ENCODE assay signal across 1 cellular context in the genomic region with DNA sequence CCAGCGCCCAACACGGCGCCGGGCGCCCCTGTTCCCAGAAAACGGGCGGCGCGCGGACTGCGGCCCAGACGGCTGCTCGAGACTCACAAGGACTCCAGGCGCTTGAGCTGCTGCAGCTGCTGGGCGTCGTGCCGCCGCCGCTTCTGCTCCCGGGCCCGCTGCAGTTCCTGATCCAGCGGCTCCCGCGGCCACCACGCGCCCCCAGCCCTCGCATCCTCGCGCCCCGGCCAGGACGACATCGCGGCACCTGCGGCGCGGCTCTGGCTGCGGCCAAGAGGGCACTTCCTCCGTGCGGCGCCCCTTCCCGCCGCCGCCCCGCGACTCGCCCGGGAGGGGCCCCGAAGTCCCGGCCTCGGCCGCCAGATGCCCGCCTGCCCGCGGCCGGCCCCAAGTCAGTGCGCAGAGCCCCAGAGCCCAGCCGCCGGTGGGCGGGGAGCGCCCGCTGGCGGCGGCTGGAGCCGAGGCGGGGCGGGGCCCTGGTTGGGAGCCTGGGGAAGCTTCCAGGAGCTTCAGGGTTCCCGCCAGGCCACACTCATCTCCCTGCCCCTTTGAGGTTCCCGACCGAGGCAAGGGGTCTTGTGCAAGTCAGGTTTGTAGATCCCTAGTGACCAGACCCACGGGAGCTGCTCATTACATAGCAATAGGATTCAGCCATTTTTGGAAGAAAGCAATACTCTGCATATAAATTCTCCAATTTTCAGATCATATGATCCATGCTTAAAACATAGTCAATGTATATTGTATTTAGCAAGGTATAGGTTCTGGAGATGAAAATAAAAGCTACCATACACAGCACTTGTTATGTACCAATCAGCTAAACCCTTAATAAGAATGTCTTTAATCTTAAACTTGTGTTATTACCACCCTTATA.
TF ChIP-seq lines count a peak whose summit lies in the region.

No MANE protein-coding gene starts in this region.

TF ChIP-seq in HepG2, 621 proteins besides CTCF, POLR2A, EP300 and RAD21 (continued from another document and continues in another):
- TF ChIP-seq, protein P1, sequence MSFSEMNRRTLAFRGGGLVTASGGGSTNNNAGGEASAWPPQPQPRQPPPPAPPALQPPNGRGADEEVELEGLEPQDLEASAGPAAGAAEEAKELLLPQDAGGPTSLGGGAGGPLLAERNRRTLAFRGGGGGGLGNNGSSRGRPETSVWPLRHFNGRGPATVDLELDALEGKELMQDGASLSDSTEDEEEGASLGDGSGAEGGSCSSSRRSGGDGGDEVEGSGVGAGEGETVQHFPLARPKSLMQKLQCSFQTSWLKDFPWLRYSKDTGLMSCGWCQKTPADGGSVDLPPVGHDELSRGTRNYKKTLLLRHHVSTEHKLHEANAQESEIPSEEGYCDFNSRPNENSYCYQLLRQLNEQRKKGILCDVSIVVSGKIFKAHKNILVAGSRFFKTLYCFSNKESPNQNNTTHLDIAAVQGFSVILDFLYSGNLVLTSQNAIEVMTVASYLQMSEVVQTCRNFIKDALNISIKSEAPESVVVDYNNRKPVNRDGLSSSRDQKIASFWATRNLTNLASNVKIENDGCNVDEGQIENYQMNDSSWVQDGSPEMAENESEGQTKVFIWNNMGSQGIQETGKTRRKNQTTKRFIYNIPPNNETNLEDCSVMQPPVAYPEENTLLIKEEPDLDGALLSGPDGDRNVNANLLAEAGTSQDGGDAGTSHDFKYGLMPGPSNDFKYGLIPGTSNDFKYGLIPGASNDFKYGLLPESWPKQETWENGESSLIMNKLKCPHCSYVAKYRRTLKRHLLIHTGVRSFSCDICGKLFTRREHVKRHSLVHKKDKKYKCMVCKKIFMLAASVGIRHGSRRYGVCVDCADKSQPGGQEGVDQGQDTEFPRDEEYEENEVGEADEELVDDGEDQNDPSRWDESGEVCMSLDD (CRISPR knock-in tag; IDR thresholded peaks at IDR 0.05; ENCODE audit: borderline replicate concordance) = no peak
- TF ChIP-seq ATAD3A (CRISPR knock-in tag; IDR thresholded peaks at IDR 0.05) (no peak), MLLT10 (CRISPR knock-in tag; IDR thresholded peaks at IDR 0.05) (no peak), ZNF792 (CRISPR knock-in tag; IDR thresholded peaks at IDR 0.05) (no peak), ADNP (CRISPR knock-in tag; IDR thresholded peaks at IDR 0.05) (no peak), SMARCE1 (IDR thresholded peaks at IDR 0.05; ENCODE audit: borderline replicate concordance) (no peak), ZNF589 (CRISPR knock-in tag; conservative IDR thresholded peaks at IDR 0.05) (no peak), PHF8 (CRISPR knock-in tag; IDR thresholded peaks at IDR 0.05) (peak; percentile 71), SP4 (CRISPR knock-in tag; IDR thresholded peaks at IDR 0.05) (peak; percentile 45; the same call in 1 of the 2 replicates), HOXA9 (CRISPR knock-in tag; IDR thresholded peaks at IDR 0.05; ENCODE audit: borderline replicate concordance) (no peak), ZNF20 (CRISPR knock-in tag; IDR thresholded peaks at IDR 0.05) (no peak), ZNF556 (CRISPR knock-in tag; IDR thresholded peaks at IDR 0.05; ENCODE audit: borderline replicate concordance) (0 out of 2 replicates have a peak, but pooled peaks have one; percentile 27), ZNF780A (CRISPR knock-in tag; IDR thresholded peaks at IDR 0.05) (no peak), EZH2 (conservative IDR thresholded peaks at IDR 0.05; ENCODE audit: low read depth, low read length) (no peak), ZNF256 (CRISPR knock-in tag; conservative IDR thresholded peaks at IDR 0.05) (no peak), ZNF569 (CRISPR knock-in tag; IDR thresholded peaks at IDR 0.05; ENCODE audit: borderline replicate concordance) (no peak), ZNF777 (CRISPR knock-in tag; IDR thresholded peaks at IDR 0.05) (peak; percentile 80), ARNT (IDR thresholded peaks at IDR 0.05) (no peak), ZNF432 (CRISPR knock-in tag; IDR thresholded peaks at IDR 0.05; ENCODE audit: borderline replicate concordance) (no peak), RXRB (CRISPR knock-in tag; IDR thresholded peaks at IDR 0.05; ENCODE audit: borderline replicate concordance) (no peak), ZNF558 (CRISPR knock-in tag; IDR thresholded peaks at IDR 0.05; ENCODE audit: borderline replicate concordance) (peak; percentile 83; the same call in 1 of the 2 replicates), GPN1 (CRISPR knock-in tag; IDR thresholded peaks at IDR 0.05; ENCODE audit: borderline replicate concordance) (no peak), DNMT1 (CRISPR knock-in tag; IDR thresholded peaks at IDR 0.05) (no peak), ZNF737 (CRISPR knock-in tag; IDR thresholded peaks at IDR 0.05; ENCODE audit: borderline replicate concordance) (no peak), ZNF44 (CRISPR knock-in tag; IDR thresholded peaks at IDR 0.05) (no peak), ZNF207 (IDR thresholded peaks at IDR 0.05; ENCODE audit: borderline replicate concordance) (no peak), SMAD3 (CRISPR knock-in tag; IDR thresholded peaks at IDR 0.05) (no peak), ZNF333 (CRISPR knock-in tag; IDR thresholded peaks at IDR 0.05; ENCODE audit: borderline replicate concordance) (no peak), ZNF446 (CRISPR knock-in tag; IDR thresholded peaks at IDR 0.05) (peak; percentile 55; the same call in 1 of the 2 replicates), ZSCAN29 (CRISPR knock-in tag; conservative IDR thresholded peaks at IDR 0.05) (no peak; the same call in 1 of the 2 replicates), RFX1 (IDR thresholded peaks at IDR 0.05) (no peak), MED8 (CRISPR knock-in tag; IDR thresholded peaks at IDR 0.05; ENCODE audit: insufficient replicate concordance) (no peak)
- TF ChIP-seq, protein P2, sequence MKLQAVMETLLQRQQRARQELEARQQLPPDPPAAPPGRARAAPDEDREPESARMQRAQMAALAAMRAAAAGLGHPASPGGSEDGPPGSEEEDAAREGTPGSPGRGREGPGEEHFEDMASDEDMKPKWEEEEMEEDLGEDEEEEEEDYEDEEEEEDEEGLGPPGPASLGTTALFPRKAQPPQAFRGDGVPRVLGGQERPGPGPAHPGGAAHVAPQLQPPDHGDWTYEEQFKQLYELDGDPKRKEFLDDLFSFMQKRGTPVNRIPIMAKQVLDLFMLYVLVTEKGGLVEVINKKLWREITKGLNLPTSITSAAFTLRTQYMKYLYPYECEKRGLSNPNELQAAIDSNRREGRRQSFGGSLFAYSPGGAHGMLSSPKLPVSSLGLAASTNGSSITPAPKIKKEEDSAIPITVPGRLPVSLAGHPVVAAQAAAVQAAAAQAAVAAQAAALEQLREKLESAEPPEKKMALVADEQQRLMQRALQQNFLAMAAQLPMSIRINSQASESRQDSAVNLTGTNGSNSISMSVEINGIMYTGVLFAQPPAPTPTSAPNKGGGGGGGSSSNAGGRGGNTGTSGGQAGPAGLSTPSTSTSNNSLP (IDR thresholded peaks at IDR 0.05; ENCODE audit: low read depth, low read length) = no peak
- TF ChIP-seq, protein P3, sequence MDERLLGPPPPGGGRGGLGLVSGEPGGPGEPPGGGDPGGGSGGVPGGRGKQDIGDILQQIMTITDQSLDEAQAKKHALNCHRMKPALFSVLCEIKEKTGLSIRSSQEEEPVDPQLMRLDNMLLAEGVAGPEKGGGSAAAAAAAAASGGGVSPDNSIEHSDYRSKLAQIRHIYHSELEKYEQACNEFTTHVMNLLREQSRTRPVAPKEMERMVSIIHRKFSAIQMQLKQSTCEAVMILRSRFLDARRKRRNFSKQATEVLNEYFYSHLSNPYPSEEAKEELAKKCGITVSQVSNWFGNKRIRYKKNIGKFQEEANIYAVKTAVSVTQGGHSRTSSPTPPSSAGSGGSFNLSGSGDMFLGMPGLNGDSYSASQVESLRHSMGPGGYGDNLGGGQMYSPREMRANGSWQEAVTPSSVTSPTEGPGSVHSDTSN (CRISPR knock-in tag; IDR thresholded peaks at IDR 0.05) = no peak
- TF ChIP-seq, protein P4, sequence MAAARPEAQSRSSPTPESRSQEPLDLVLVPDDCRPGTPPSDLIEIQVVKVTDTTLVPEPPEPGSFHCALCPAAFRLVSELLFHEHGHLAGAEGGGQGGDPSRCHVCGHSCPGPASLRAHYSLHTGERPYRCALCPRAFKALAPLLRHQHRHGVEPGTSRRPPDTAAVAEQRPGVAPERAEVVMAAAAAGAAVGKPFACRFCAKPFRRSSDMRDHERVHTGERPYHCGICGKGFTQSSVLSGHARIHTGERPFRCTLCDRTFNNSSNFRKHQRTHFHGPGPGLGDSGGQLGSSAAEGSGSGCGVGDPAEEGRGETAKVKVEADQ (CRISPR knock-in tag; IDR thresholded peaks at IDR 0.05; ENCODE audit: borderline replicate concordance) = no peak; the same call in 1 of the 2 replicates
- TF ChIP-seq, protein P5, sequence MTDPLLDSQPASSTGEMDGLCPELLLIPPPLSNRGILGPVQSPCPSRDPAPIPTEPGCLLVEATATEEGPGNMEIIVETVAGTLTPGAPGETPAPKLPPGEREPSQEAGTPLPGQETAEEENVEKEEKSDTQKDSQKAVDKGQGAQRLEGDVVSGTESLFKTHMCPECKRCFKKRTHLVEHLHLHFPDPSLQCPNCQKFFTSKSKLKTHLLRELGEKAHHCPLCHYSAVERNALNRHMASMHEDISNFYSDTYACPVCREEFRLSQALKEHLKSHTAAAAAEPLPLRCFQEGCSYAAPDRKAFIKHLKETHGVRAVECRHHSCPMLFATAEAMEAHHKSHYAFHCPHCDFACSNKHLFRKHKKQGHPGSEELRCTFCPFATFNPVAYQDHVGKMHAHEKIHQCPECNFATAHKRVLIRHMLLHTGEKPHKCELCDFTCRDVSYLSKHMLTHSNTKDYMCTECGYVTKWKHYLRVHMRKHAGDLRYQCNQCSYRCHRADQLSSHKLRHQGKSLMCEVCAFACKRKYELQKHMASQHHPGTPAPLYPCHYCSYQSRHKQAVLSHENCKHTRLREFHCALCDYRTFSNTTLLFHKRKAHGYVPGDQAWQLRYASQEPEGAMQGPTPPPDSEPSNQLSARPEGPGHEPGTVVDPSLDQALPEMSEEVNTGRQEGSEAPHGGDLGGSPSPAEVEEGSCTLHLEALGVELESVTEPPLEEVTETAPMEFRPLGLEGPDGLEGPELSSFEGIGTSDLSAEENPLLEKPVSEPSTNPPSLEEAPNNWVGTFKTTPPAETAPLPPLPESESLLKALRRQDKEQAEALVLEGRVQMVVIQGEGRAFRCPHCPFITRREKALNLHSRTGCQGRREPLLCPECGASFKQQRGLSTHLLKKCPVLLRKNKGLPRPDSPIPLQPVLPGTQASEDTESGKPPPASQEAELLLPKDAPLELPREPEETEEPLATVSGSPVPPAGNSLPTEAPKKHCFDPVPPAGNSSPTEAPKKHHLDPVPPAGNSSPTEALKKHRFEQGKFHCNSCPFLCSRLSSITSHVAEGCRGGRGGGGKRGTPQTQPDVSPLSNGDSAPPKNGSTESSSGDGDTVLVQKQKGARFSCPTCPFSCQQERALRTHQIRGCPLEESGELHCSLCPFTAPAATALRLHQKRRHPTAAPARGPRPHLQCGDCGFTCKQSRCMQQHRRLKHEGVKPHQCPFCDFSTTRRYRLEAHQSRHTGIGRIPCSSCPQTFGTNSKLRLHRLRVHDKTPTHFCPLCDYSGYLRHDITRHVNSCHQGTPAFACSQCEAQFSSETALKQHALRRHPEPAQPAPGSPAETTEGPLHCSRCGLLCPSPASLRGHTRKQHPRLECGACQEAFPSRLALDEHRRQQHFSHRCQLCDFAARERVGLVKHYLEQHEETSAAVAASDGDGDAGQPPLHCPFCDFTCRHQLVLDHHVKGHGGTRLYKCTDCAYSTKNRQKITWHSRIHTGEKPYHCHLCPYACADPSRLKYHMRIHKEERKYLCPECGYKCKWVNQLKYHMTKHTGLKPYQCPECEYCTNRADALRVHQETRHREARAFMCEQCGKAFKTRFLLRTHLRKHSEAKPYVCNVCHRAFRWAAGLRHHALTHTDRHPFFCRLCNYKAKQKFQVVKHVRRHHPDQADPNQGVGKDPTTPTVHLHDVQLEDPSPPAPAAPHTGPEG (CRISPR knock-in tag; IDR thresholded peaks at IDR 0.05) = 0 out of 2 replicates have a peak, but pooled peaks have one; percentile 55
- TF ChIP-seq, protein P6, sequence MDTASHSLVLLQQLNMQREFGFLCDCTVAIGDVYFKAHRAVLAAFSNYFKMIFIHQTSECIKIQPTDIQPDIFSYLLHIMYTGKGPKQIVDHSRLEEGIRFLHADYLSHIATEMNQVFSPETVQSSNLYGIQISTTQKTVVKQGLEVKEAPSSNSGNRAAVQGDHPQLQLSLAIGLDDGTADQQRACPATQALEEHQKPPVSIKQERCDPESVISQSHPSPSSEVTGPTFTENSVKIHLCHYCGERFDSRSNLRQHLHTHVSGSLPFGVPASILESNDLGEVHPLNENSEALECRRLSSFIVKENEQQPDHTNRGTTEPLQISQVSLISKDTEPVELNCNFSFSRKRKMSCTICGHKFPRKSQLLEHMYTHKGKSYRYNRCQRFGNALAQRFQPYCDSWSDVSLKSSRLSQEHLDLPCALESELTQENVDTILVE (CRISPR knock-in tag; IDR thresholded peaks at IDR 0.05) = no peak
- TF ChIP-seq, protein P7, sequence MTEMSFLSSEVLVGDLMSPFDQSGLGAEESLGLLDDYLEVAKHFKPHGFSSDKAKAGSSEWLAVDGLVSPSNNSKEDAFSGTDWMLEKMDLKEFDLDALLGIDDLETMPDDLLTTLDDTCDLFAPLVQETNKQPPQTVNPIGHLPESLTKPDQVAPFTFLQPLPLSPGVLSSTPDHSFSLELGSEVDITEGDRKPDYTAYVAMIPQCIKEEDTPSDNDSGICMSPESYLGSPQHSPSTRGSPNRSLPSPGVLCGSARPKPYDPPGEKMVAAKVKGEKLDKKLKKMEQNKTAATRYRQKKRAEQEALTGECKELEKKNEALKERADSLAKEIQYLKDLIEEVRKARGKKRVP (CRISPR knock-in tag; IDR thresholded peaks at IDR 0.05) = 0 out of 4 replicates have a peak, but pooled peaks of 1 of the 2 experiments have one; percentile 16
- TF ChIP-seq, protein P8, sequence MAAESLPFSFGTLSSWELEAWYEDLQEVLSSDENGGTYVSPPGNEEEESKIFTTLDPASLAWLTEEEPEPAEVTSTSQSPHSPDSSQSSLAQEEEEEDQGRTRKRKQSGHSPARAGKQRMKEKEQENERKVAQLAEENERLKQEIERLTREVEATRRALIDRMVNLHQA (CRISPR knock-in tag; IDR thresholded peaks at IDR 0.05) = no peak
